ENCODE assay signal across 22 cellular contexts in the genomic region with DNA sequence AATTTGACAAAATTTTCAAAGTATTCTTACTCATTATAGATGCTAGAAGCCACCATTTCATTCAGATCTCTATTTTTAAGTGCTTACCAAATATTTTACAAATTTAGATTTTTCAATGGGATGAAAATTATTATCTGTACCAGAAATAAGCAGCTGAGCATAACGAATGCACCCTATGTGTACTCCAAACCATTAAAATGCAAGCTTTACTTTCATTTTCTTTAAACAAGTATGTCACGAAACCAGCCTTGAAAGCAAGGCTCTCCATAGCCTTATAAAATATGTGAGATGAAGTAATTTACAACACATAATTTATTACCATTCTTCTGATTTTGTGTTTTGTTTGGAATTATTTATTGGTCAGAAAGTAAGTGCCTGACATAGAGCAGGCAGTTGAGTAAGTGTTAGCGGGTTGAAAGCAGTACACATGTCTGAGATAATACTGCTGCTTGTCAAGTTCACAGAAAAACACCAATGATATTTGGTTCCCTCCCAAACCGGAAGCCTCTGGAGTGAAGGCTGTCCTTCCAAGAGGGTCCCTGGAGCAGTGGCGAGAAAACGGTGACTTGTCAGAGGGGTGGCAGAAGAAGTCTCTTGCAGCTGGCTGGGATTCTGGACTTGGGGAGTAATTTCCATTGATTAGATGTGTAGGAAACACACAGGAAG.
A peak's percentile ranks its signal among the peaks of the same experiment; 100 is the strongest.
DNase-seq lines count a peak whose midpoint lies in the region; ATAC-seq, FAIRE-seq and TF ChIP-seq lines count a peak whose summit lies in the region.
"Had no signal": no experiment of that assay in that cellular context is flagged by ENCODE, and none has a peak within 500 bp of the region (broad histone marks: within the 10 kb centered on the region; RNA-seq: fewer than 3 reads in every experiment).

No MANE protein-coding gene starts in this region.

- no peaks in the 10 kb centered on the region for H3K27me3 ChIP-seq in Karpas-422 (ENCODE audit: low read length)
- no peaks in the 10 kb centered on the region for H3K27me3 ChIP-seq in H1 (replicated peaks in 1 of 4; ENCODE audit: control insufficient read depth in 3 of 4, extremely low read depth in 1 of 4, insufficient read depth in 3 of 4, low read length in 3 of 4)
- H3K27me3 ChIP-seq: body of pancreas, colonic mucosa, neural progenitor cell, transverse colon had no signal

- no peak overlapping the region for H4K5ac ChIP-seq in H1 (ENCODE audit: insufficient read length, low read depth, low read length)

- no peaks in the 10 kb centered on the region for H3K4me1 Mint-ChIP-seq in effector memory CD8-positive, alpha-beta T cell (ENCODE audit: low read depth in 2 of 2)
- H3K4me1 Mint-ChIP-seq: neural progenitor cell; stimulated activated memory B cell treated with anti-CD40 and anti-IgM and Interleukin-4, amounts not matched to agents 10 μg/mL and 1 μg/mL and 100 μg/mL, for 72 hours had no signal

- H2BK120ac ChIP-seq in H1 (replicated peaks; ENCODE audit: low read depth, low read length), result no peak overlapping the region

- DNase-seq in GM12865 (ENCODE audit: low read depth), result peak; percentile 3
- no peak for DNase-seq in Karpas-422
- DNase-seq in H1 (ENCODE audit: low read depth in 1 of 2, low spot score in 2 of 2), result no peak
- DNase-seq in sciatic nerve (ENCODE audit: low spot score), result no peak
- no peak for DNase-seq in effector memory CD8-positive, alpha-beta T cell
- DNase-seq in epidermal melanocyte (ENCODE audit: insufficient read length, low spot score), result no peak
- DNase-seq in hippocampal formation (lab: John Stamatoyannopoulos, UW), result no peak
- DNase-seq: AML-193, body of pancreas, colonic mucosa, COR-L47, foreskin fibroblast, NCI-H1105, NCI-H526 treated with DMSO at 0.1 percent for 48 hours, T-helper 9 cell, transverse colon had no signal

- no peak overlapping the region for H3K27ac Mint-ChIP-seq in effector memory CD8-positive, alpha-beta T cell
- H3K27ac Mint-ChIP-seq: activated naive CD4-positive, alpha-beta T cell treated with anti-CD3 and anti-CD28 coated beads, Interleukin-2, amount 50 U/mL, for 72 hours; neural progenitor cell; stimulated activated memory B cell treated with anti-CD40 and anti-IgM and Interleukin-4, amounts not matched to agents 10 μg/mL and 1 μg/mL and 100 μg/mL, for 72 hours had no signal

- H3K23ac ChIP-seq in H1 (ENCODE audit: insufficient read length), result no peak overlapping the region

- H3K9me3 ChIP-seq in Karpas-422 (ENCODE audit: low read length) (no peaks in the 10 kb centered on the region), H1 (ENCODE audit: insufficient read depth in 2 of 2, low read depth in 1 of 2, low read length in 1 of 2) (no peaks in the 10 kb centered on the region)
- H3K9me3 ChIP-seq: body of pancreas, colonic mucosa, transverse colon had no signal

- no peak overlapping the region for H2BK20ac ChIP-seq in H1 (ENCODE audit: low read length)

- intact Hi-C loops in sciatic nerve (cut with DNase I), result no loop called here

- peak overlapping the region; percentile 36 for H3K4me2 ChIP-seq in Karpas-422 (ENCODE audit: low read depth, low read length, poor library complexity, severe bottlenecking)
- H3K4me2 ChIP-seq in H1 (ENCODE audit: insufficient read depth in 1 of 2, low read depth in 2 of 2, low read length in 2 of 2), result no peak overlapping the region
- H3K4me2 ChIP-seq: neural progenitor cell had no signal

- no peaks in the 10 kb centered on the region for H3K23me2 ChIP-seq in H1 (ENCODE audit: low read depth, low read length)

- no peak for TF ChIP-seq RAD21 in H1 (IDR thresholded peaks at IDR 0.05 in 1 of 2, conservative IDR thresholded peaks at IDR 0.05 in 1 of 2; ENCODE audit: low read depth in 2 of 2, low read length in 2 of 2)

- H3K79me2 ChIP-seq in Karpas-422 (ENCODE audit: low read length) (no peaks in the 10 kb centered on the region), H1 (ENCODE audit: control insufficient read depth in 1 of 2, insufficient read depth in 2 of 2, low read length in 2 of 2) (no peaks in the 10 kb centered on the region)

- CTCF ChIA-PET in H1 (lab: Charles Lee; ENCODE audit: partially characterized antibody), result no interaction called here

- H4K8ac ChIP-seq in H1 (ENCODE audit: extremely low read depth, insufficient read depth, low read length), result peak overlapping the region; percentile 71; the same call in 1 of the 2 replicates

- TF ChIP-seq CTCF in GM12865 (IDR thresholded peaks at IDR 0.05; ENCODE audit: insufficient read depth, low read depth, low read length, missing control alignments), result no peak
- no peak for TF ChIP-seq CTCF in H1 (IDR thresholded peaks at IDR 0.05; ENCODE audit: control extremely low read depth in 1 of 3, insufficient read depth in 1 of 3, low read depth in 1 of 3, low read length in 3 of 3)

- H3K9ac ChIP-seq in Karpas-422 (ENCODE audit: low read length) (no peak overlapping the region; the same call in 1 of the 2 replicates), H1 (replicated peaks in 1 of 4; ENCODE audit: extremely low read depth in 1 of 4, low read depth in 3 of 4, low read length in 3 of 4) (no peak overlapping the region)
- H3K9ac ChIP-seq: neural progenitor cell had no signal

- H3K4me3 Mint-ChIP-seq in effector memory CD8-positive, alpha-beta T cell, result no peak overlapping the region
- H3K4me3 Mint-ChIP-seq: neural progenitor cell; stimulated activated memory B cell treated with anti-CD40 and anti-IgM and Interleukin-4, amounts not matched to agents 10 μg/mL and 1 μg/mL and 100 μg/mL, for 72 hours had no signal

- H2AFZ ChIP-seq in Karpas-422 (ENCODE audit: low read length), result 0 out of 2 replicates have a peak overlapping the region, but pooled peaks have one; percentile 0
- H2AFZ ChIP-seq in H1 (ENCODE audit: low read length), result peak overlapping the region; percentile 61; the same call in 1 of the 2 replicates
- H2AFZ ChIP-seq: neural progenitor cell had no signal

- H3K79me1 ChIP-seq in H1 (ENCODE audit: low read depth, low read length), result no peaks in the 10 kb centered on the region

- H3K4ac ChIP-seq in H1 (replicated peaks; ENCODE audit: insufficient read length, low read depth, low read length), result no peak overlapping the region

- H4K20me1 ChIP-seq in Karpas-422 (ENCODE audit: insufficient read depth, low read depth, low read length) (no peaks in the 10 kb centered on the region), H1 (replicated peaks in 1 of 2; ENCODE audit: control insufficient read depth in 1 of 2, insufficient read depth in 2 of 2, low read length in 2 of 2) (no peaks in the 10 kb centered on the region)

- ATAC-seq in sciatic nerve, result peak; percentile 36
- no peak for ATAC-seq in effector memory CD8-positive, alpha-beta T cell (replicated peaks)
- ATAC-seq: activated naive CD4-positive, alpha-beta T cell treated with anti-CD3 and anti-CD28 coated beads, Interleukin-2, amount 50 U/mL, for 72 hours; body of pancreas; K562; stimulated activated memory B cell treated with anti-CD40 and anti-IgM and Interleukin-4, amounts not matched to agents 10 μg/mL and 1 μg/mL and 100 μg/mL, for 72 hours had no signal

- no peak overlapping the region for H2BK5ac ChIP-seq in H1 (ENCODE audit: low read depth, low read length)

- H2BK12ac ChIP-seq in H1 (ENCODE audit: low read depth, low read length), result no peak overlapping the region

- H3K27ac ChIP-seq in Karpas-422 (ENCODE audit: low read length) (no peak overlapping the region), H1 (ENCODE audit: low read depth, low read length) (no peak overlapping the region)
- H3K27ac ChIP-seq: body of pancreas, colonic mucosa, neural progenitor cell, SK-N-MC, transverse colon had no signal

- no peak overlapping the region for H3K56ac ChIP-seq in H1 (replicated peaks; ENCODE audit: insufficient read length, low read depth, low read length)

- H3K4me3 ChIP-seq in GM12865 (ENCODE audit: low read depth, low read length), result peak overlapping the region; percentile 39
- no peak overlapping the region for H3K4me3 ChIP-seq in Karpas-422 (ENCODE audit: low read length)
- H3K4me3 ChIP-seq in H1 (ENCODE audit: extremely low read depth in 1 of 4, insufficient read depth in 2 of 4, low read depth in 3 of 4, low read length in 4 of 4), result no peak overlapping the region
- H3K4me3 ChIP-seq: body of pancreas, colonic mucosa, K562, neural progenitor cell, SK-N-MC had no signal

- TF ChIP-seq EP300 in H1 (IDR thresholded peaks at IDR 0.05; ENCODE audit: borderline replicate concordance in 1 of 2, low read depth in 2 of 2, low read length in 2 of 2), result no peak

- WGBS in H1 (ENCODE audit: extremely low coverage in 1 of 2, insufficient coverage in 1 of 2, insufficient read length in 1 of 2, insufficient replicate concordance in 2 of 2, low coverage in 1 of 2, low lambda C conversion rate in 2 of 2, missing lambda C conversion rate in 1 of 2), 2 experiments, result 85% methylated on average over 6 of the region's 6 CpGs; no CpG with 5 or more reads in 1 of the 2 experiments

- H2AK5ac ChIP-seq in H1 (ENCODE audit: low read depth, low read length), result no peak overlapping the region

- POLR2A ChIA-PET in H1 (lab: Charles Lee; ENCODE audit: partially characterized antibody), result no interaction called here

- no peak overlapping the region for H3K18ac ChIP-seq in H1 (ENCODE audit: extremely low read depth, low read length)

- H3K14ac ChIP-seq in H1 (ENCODE audit: insufficient read length), result no peak overlapping the region

- no peak overlapping the region for H2BK15ac ChIP-seq in H1 (ENCODE audit: low read length)

- H3K36me3 ChIP-seq in Karpas-422 (ENCODE audit: insufficient read depth, low read length), result no peaks in the 10 kb centered on the region
- no peaks in the 10 kb centered on the region for H3K36me3 ChIP-seq in H1 (ENCODE audit: control insufficient read depth in 2 of 4, insufficient read depth in 4 of 4, low read length in 3 of 4)
- H3K36me3 ChIP-seq: colonic mucosa, neural progenitor cell, transverse colon had no signal

- H4K91ac ChIP-seq in H1 (replicated peaks; ENCODE audit: insufficient read length, low read length), result no peak overlapping the region

- TF ChIP-seq POLR2A in H1 (IDR thresholded peaks at IDR 0.05; ENCODE audit: control extremely low read depth in 1 of 2, low read depth in 2 of 2, low read length in 2 of 2), result no peak

- H3K36me3 Mint-ChIP-seq in effector memory CD8-positive, alpha-beta T cell (ENCODE audit: insufficient read depth), result no peaks in the 10 kb centered on the region
- H3K36me3 Mint-ChIP-seq: activated naive CD4-positive, alpha-beta T cell treated with anti-CD3 and anti-CD28 coated beads, Interleukin-2, amount 50 U/mL, for 72 hours; neural progenitor cell; stimulated activated memory B cell treated with anti-CD40 and anti-IgM and Interleukin-4, amounts not matched to agents 10 μg/mL and 1 μg/mL and 100 μg/mL, for 72 hours had no signal

- H3K9me3 Mint-ChIP-seq in effector memory CD8-positive, alpha-beta T cell, result peaks cover 5 to 7% of the 10 kb centered on the region in 2 donors
- H3K9me3 Mint-ChIP-seq: activated naive CD4-positive, alpha-beta T cell treated with anti-CD3 and anti-CD28 coated beads, Interleukin-2, amount 50 U/mL, for 72 hours; neural progenitor cell had no signal

- peaks cover 14% of the 10 kb centered on the region for H3K4me1 ChIP-seq in Karpas-422 (ENCODE audit: low read length)
- peaks cover 0 to 2% (median 0%) of the 10 kb centered on the region in 4 experiments; a peak in 1 of 7 replicates for H3K4me1 ChIP-seq in H1 (replicated peaks in 1 of 4; ENCODE audit: control insufficient read depth in 3 of 4, insufficient read depth in 4 of 4, low read length in 3 of 4)
- H3K4me1 ChIP-seq: body of pancreas, colonic mucosa, neural progenitor cell, transverse colon had no signal

- no peaks in the 10 kb centered on the region for H3K9me2 ChIP-seq in Karpas-422 (replicated peaks; ENCODE audit: insufficient read depth, low read length)

- peaks cover 9 to 25% of the 10 kb centered on the region in 2 donors for H3K27me3 Mint-ChIP-seq in effector memory CD8-positive, alpha-beta T cell

- FAIRE-seq in H1 (lab: Jason Lieb, UNC), result no peak
- FAIRE-seq: GM18507, K562 had no signal
